19 cellular contexts compared by ENCODE assay signal in the genomic region with DNA sequence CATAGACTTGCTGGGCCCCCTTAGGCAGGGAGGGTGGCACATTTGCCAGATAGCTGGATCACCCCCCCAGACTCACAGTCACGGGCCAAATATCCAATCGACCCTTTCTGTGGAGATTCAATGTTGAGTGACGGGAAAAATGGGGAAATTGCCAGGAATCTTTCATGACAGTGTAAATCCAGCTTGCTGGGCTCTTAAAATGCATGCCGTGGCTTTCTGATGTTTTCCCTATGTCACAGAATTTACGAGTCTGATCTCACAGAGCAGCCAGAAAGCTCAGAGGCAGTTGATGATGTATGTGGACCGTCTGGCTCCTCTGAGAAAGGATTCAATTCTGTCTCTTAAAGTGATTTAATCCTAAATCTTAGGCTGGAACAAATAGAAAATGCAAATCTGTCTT.
"Had no signal": no experiment of that assay in that cellular context is flagged by ENCODE, and none has a peak within 500 bp of the region (broad histone marks: within the 10 kb centered on the region; RNA-seq: fewer than 3 reads in every experiment).

No MANE protein-coding gene starts in this region.

- H3K27ac ChIP-seq: heart right ventricle, pancreas, skin epidermis, tibial nerve, vagina had no signal

- H3K36me3 ChIP-seq: heart right ventricle, pancreas, tibial nerve, vagina had no signal

- DNase-seq: activated B cell treated with CpG ODN at 0.5 μM for 24 hours; activated CD4-positive, alpha-beta T cell treated with anti-CD3 and anti-CD28 coated beads for 48 hours; activated CD8-positive, alpha-beta T cell treated with anti-CD3 and anti-CD28 coated beads, Interleukin-2, amount 10 ng/mL, durations not matched to agents 7 days and 5 days; activated naive CD4-positive, alpha-beta T cell treated with Interleukin-2 at 50 U/mL for 16 hours; activated naive CD8-positive, alpha-beta T cell treated with anti-CD3 and anti-CD28 coated beads, Interleukin-2, amount 10 ng/mL, durations not matched to agents 7 days and 5 days; activated T-cell treated with anti-CD3 and anti-CD28 coated beads, Interleukin-2, amount 50 U/mL, for 24 hours; amygdala; heart right ventricle; immature natural killer cell; kidney glomerular epithelial cell; left ventricle myocardium superior; mucosa of descending colon; naive B cell; pancreas; stimulated activated CD4-positive, alpha-beta T cell treated with anti-CD3 and anti-CD28 coated beads, Interleukin-15, amount 100 ng/mL, for 24 hours; stimulated activated CD4-positive, alpha-beta T cell treated with anti-CD3 and anti-CD28 coated beads, Interleukin-2, amount 100 ng/mL, for 48 hours had no signal

- H3K4me3 ChIP-seq: heart right ventricle, mucosa of descending colon, pancreas, skin epidermis, tibial nerve, vagina had no signal

- H3K9me3 ChIP-seq: heart right ventricle, mucosa of descending colon, pancreas, tibial nerve, vagina had no signal

- H3K4me1 ChIP-seq: pancreas, vagina had no signal

- H3K27me3 ChIP-seq: pancreas, tibial nerve, vagina had no signal

- ATAC-seq: activated CD8-positive, alpha-beta T cell treated with anti-CD3 and anti-CD28 coated beads, Interleukin-2, amount 10 ng/mL, durations not matched to agents 7 days and 5 days; heart right ventricle; left ventricle myocardium superior; mucosa of descending colon; pancreas had no signal
